ENCODE assay signal across 25 cellular contexts in genomic region chr1:215650446-215651149, GRCh38.
"Had no signal": no experiment of that assay in that cellular context is flagged by ENCODE, and none has a peak within 500 bp of the region (broad histone marks: within the 10 kb centered on the region; RNA-seq: fewer than 3 reads in every experiment).

No MANE protein-coding gene starts in this region.

- H3K9me3 Mint-ChIP-seq: endodermal cell, neural progenitor cell, type B pancreatic cell had no signal

- H3K36me3 Mint-ChIP-seq: natural killer cell treated with Interleukin-12 subunit alpha and Interleukin-12 subunit beta and Interleukin-15 and Interleukin-18, amount 100 ng/mL, for 72 hours; neural progenitor cell; type B pancreatic cell had no signal

- H3K36me3 ChIP-seq: colonic mucosa, heart left ventricle, left ventricle myocardium inferior, neural progenitor cell, pancreas had no signal

- H3K4me3 ChIP-seq: colonic mucosa, heart left ventricle, left ventricle myocardium inferior, lung, neural progenitor cell, pancreas, smooth muscle cell had no signal

- H3K4me1 ChIP-seq: colonic mucosa, heart left ventricle, left ventricle myocardium inferior, pancreas had no signal

- H3K27ac Mint-ChIP-seq: endodermal cell; natural killer cell treated with Interleukin-12 subunit alpha and Interleukin-12 subunit beta and Interleukin-15 and Interleukin-18, amount 100 ng/mL, for 72 hours; neural progenitor cell; progenitor cell of endocrine pancreas; type B pancreatic cell had no signal

- ATAC-seq: heart left ventricle; natural killer cell treated with Interleukin-12 subunit alpha and Interleukin-12 subunit beta and Interleukin-15 and Interleukin-18, amount 100 ng/mL, for 72 hours; pancreas; right cardiac atrium had no signal

- H3K27me3 Mint-ChIP-seq: natural killer cell treated with Interleukin-12 subunit alpha and Interleukin-12 subunit beta and Interleukin-15 and Interleukin-18, amount 100 ng/mL, for 72 hours had no signal

- FAIRE-seq: endothelial cell of umbilical vein, frontal cortex, pancreas, urothelium cell line had no signal

- H3K27ac ChIP-seq: colonic mucosa, heart left ventricle, left ventricle myocardium inferior, neural progenitor cell, pancreas had no signal

- H3K9ac ChIP-seq: neural progenitor cell had no signal

- H3K4me2 ChIP-seq: neural progenitor cell, smooth muscle cell had no signal

- H3K4me1 Mint-ChIP-seq: neural progenitor cell had no signal

- DNase-seq: colonic mucosa; dermis blood vessel endothelial cell; effector CD4-positive, alpha-beta T cell; endodermal cell; erythroblast; heart left ventricle; hippocampal formation; islet precursor cell; left ventricle myocardium inferior; mesenchymal stem cell; midbrain; occipital lobe; pancreas; stimulated activated CD4-positive, alpha-beta T cell treated with anti-CD3 and anti-CD28 coated beads, Interleukin-2, amount 100 ng/mL, for 48 hours; stimulated activated naive CD4-positive, alpha-beta T cell treated with Interleukin-2 at 50 U/mL for 16 hours had no signal

- H3K27me3 ChIP-seq: colonic mucosa, neural progenitor cell, pancreas had no signal

- H3K4me3 Mint-ChIP-seq: endodermal cell; natural killer cell treated with Interleukin-12 subunit alpha and Interleukin-12 subunit beta and Interleukin-15 and Interleukin-18, amount 100 ng/mL, for 72 hours; neural progenitor cell; type B pancreatic cell had no signal

- H3K9me3 ChIP-seq: colonic mucosa, heart left ventricle, left ventricle myocardium inferior, pancreas had no signal

- H2AFZ ChIP-seq: neural progenitor cell had no signal
